14 cellular contexts compared by ENCODE assay signal in genomic region chr1:66652556-66652955, GRCh38.
"Had no signal": no experiment of that assay in that cellular context is flagged by ENCODE, and none has a peak within 500 bp of the region (broad histone marks: within the 10 kb centered on the region; RNA-seq: fewer than 3 reads in every experiment).

No MANE protein-coding gene starts in this region.

- H3K4me3 ChIP-seq: breast epithelium, gastroesophageal sphincter, lung, sigmoid colon, suprapubic skin had no signal

- H3K27me3 ChIP-seq: breast epithelium, gastroesophageal sphincter, neutrophil, sigmoid colon, suprapubic skin had no signal

- H3K27ac ChIP-seq: breast epithelium, gastroesophageal sphincter, neutrophil, sigmoid colon, suprapubic skin had no signal

- H3K36me3 ChIP-seq: breast epithelium, gastroesophageal sphincter, neutrophil, sigmoid colon, suprapubic skin had no signal

- H3K4me1 ChIP-seq: breast epithelium, gastroesophageal sphincter, sigmoid colon, suprapubic skin had no signal

- H3K9me3 ChIP-seq: breast epithelium, gastroesophageal sphincter, neutrophil, sigmoid colon, suprapubic skin had no signal

- DNase-seq: activated naive CD4-positive, alpha-beta T cell treated with anti-CD3 and anti-CD28 coated beads, Interleukin-2, amount 50 U/mL, for 16 hours; activated T-cell treated with anti-CD3 and anti-CD28 coated beads, Interleukin-2, amount 50 U/mL, for 1 hour; amniotic stem cell; left cardiac atrium; naive B cell; sigmoid colon; stimulated activated CD4-positive, alpha-beta T cell treated with anti-CD3 and anti-CD28 coated beads, Interleukin-12 subunit alpha, Interleukin-12 subunit beta, amount 100 ng/mL, for 4 hours; stimulated activated naive CD8-positive, alpha-beta T cell treated with anti-CD3 and anti-CD28 coated beads, Interleukin-15, Interleukin-2, amounts not matched to agents 100 U/mL and 50 U/mL, for 24 hours had no signal

- ATAC-seq: activated CD4-positive, CD25-positive, alpha-beta regulatory T cell treated with anti-CD3 and anti-CD28 coated beads, Interleukin-2, amount 50 U/mL, for 24 hours; gastroesophageal sphincter; left cardiac atrium; stimulated activated naive CD8-positive, alpha-beta T cell treated with anti-CD3 and anti-CD28 coated beads, Interleukin-15, Interleukin-2, amounts not matched to agents 100 U/mL and 50 U/mL, for 24 hours had no signal
